Comparison of ENCODE assay signal across 17 cellular contexts in the genomic region with DNA sequence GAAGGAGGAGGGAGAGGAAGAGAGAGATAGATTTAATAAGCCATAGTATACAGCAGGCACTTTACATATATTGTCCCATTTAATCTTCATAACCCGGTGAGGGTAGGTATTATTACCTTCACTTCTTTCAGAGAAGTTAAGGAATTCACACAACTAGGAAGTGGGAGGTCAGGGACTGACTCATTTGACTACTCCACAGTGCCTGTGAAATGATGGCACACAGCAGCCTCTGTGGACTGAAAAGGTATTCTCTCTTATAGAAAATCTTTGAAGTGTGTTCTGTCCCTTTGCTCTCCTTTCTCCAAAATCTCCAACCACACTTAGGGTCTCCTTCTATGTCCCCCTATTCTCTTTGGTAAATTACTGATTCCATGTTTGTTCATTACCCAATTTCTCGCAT. TPM values are rescaled to one million over a fixed set of nuclear protein-coding genes. Genes with fewer than 3 reads are reported as not detected.
"Had no signal": no experiment of that assay in that cellular context is flagged by ENCODE, and none has a peak within 500 bp of the region (broad histone marks: within the 10 kb centered on the region; RNA-seq: fewer than 3 reads in every experiment).

No MANE protein-coding gene starts in this region.

- DNase-seq: activated CD4-positive, alpha-beta memory T cell treated with anti-CD3 and anti-CD28 coated beads for 36 hours; activated CD4-positive, alpha-beta T cell treated with anti-CD3 and anti-CD28 coated beads for 48 hours; activated effector memory CD4-positive, alpha-beta T cell treated with anti-CD3 and anti-CD28 coated beads, Interleukin-2, amount 50 U/mL, for 16 hours; activated naive CD4-positive, alpha-beta T cell treated with anti-CD3 and anti-CD28 coated beads, Interleukin-2, amount 10 ng/mL, durations not matched to agents 7 days and 5 days; dermis blood vessel endothelial cell; effector CD8-positive, alpha-beta T cell; kidney; naive thymus-derived CD4-positive, alpha-beta T cell; posterior cingulate gyrus; spleen; stimulated activated CD4-positive, alpha-beta T cell treated with anti-CD3 and anti-CD28 coated beads, Interleukin-4, amount 100 ng/mL, for 1 hour; stimulated activated naive CD4-positive, alpha-beta T cell treated with Interleukin-2 at 50 U/mL for 16 hours; tibial artery had no signal

- H3K36me3 ChIP-seq: neural progenitor cell, spleen, tibial artery had no signal

- H3K4me3 Mint-ChIP-seq: activated CD4-positive, alpha-beta memory T cell treated with anti-CD3 and anti-CD28 coated beads for 36 hours; activated naive CD4-positive, alpha-beta T cell treated with anti-CD3 and anti-CD28 coated beads, Interleukin-2, amount 10 ng/mL, durations not matched to agents 7 days and 5 days; naive thymus-derived CD4-positive, alpha-beta T cell; neural progenitor cell; T-helper 1 cell treated with Interleukin-12 subunit alpha and Interleukin-12 subunit beta and Interleukin-4 antibody, amounts not matched to agents 30 μg/mL and 1 μg/mL, for 36 hours had no signal

- H3K27ac Mint-ChIP-seq: activated CD4-positive, alpha-beta memory T cell treated with anti-CD3 and anti-CD28 coated beads for 36 hours; activated naive CD4-positive, alpha-beta T cell treated with anti-CD3 and anti-CD28 coated beads, Interleukin-2, amount 10 ng/mL, durations not matched to agents 7 days and 5 days; naive thymus-derived CD4-positive, alpha-beta T cell; neural progenitor cell; T-helper 1 cell treated with Interleukin-12 subunit alpha and Interleukin-12 subunit beta and Interleukin-4 antibody, amounts not matched to agents 30 μg/mL and 1 μg/mL, for 36 hours had no signal

- H3K4me1 ChIP-seq: neural progenitor cell had no signal

- H3K4me3 ChIP-seq: neural progenitor cell, spleen, tibial artery had no signal

- H3K27me3 ChIP-seq: neural progenitor cell, spleen, tibial artery had no signal

- H3K4me1 Mint-ChIP-seq: activated naive CD4-positive, alpha-beta T cell treated with anti-CD3 and anti-CD28 coated beads, Interleukin-2, amount 10 ng/mL, durations not matched to agents 7 days and 5 days; naive thymus-derived CD4-positive, alpha-beta T cell had no signal

- H3K36me3 Mint-ChIP-seq: activated CD4-positive, alpha-beta memory T cell treated with anti-CD3 and anti-CD28 coated beads for 36 hours; activated naive CD4-positive, alpha-beta T cell treated with anti-CD3 and anti-CD28 coated beads, Interleukin-2, amount 10 ng/mL, durations not matched to agents 7 days and 5 days; naive thymus-derived CD4-positive, alpha-beta T cell; neural progenitor cell had no signal

- H3K9me3 Mint-ChIP-seq: activated CD4-positive, alpha-beta memory T cell treated with anti-CD3 and anti-CD28 coated beads for 36 hours; activated naive CD4-positive, alpha-beta T cell treated with anti-CD3 and anti-CD28 coated beads, Interleukin-2, amount 10 ng/mL, durations not matched to agents 7 days and 5 days; naive thymus-derived CD4-positive, alpha-beta T cell; neural progenitor cell; T-helper 1 cell treated with Interleukin-12 subunit alpha and Interleukin-12 subunit beta and Interleukin-4 antibody, amounts not matched to agents 30 μg/mL and 1 μg/mL, for 36 hours had no signal

- H3K9ac ChIP-seq: neural progenitor cell had no signal

- H3K9me3 ChIP-seq: spleen, tibial artery had no signal

- H3K27ac ChIP-seq: neural progenitor cell, spleen, tibial artery had no signal

- ATAC-seq: esophagus mucosa; left lobe of liver; naive thymus-derived CD4-positive, alpha-beta T cell had no signal

RNA-seq across cellular contexts. Expression of gene PALMD, which starts 23.9 kb away (rescaled TPM):
- total RNA-seq: activated CD4-positive, alpha-beta memory T cell treated with anti-CD3 and anti-CD28 coated beads for 36 hours; naive thymus-derived CD4-positive, alpha-beta T cell had no signal
- polyA plus RNA-seq: naive thymus-derived CD4-positive, alpha-beta T cell had no signal
